In the genomic region with DNA sequence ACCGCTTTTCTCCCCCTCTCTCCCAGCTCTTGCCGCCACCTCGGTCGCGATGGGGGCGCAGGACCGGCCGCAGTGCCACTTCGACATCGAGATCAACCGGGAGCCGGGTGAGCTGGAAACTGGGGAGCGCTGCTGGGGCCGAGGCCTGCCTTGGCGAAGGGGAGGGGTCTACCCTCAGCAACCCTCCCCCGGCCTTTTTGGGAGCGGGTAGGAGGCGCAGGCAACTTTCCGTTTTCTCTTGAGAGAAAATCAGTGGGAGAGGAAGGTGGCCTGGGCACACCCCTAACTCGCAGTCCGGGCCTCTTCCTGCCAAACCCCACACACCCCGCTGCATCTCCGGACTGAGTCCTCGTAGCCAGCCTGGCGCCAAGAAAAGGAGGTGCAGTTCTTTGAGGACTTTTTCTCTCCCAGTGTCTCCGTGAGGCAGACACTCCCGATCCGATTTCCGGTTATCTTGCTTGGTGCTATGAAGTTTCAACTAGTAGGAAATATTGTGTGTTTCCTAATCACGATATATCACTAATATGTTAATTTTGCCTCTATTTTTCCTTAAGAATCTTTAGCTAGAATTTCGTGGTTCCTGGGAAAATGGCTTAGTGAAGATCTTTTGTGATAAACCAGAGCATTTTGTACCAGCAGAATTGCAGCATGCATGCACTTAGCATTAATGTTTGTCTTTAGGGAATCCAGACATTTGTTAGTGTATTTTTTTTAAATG, we compare ENCODE assay signal across 8 cellular contexts. TPM values are rescaled to one million over a fixed set of nuclear protein-coding genes. Genes with fewer than 3 reads are reported as not detected.
DNase-seq lines count a peak whose midpoint lies in the region; ATAC-seq, FAIRE-seq and TF ChIP-seq lines count a peak whose summit lies in the region.

No MANE protein-coding gene starts in this region.

- no peak for FAIRE-seq in kidney (lab: Jason Lieb, UNC)

- peak overlapping the region; percentile 74 to 93 for H3K4me3 ChIP-seq in kidney (ENCODE audit: low read length in 2 of 2)

- H3K9me3 ChIP-seq in ES-I3 (ENCODE audit: control insufficient read depth, insufficient read depth, low read length), result no peaks in the 10 kb centered on the region
- no peaks in the 10 kb centered on the region for H3K9me3 ChIP-seq in kidney (ENCODE audit: control insufficient read depth in 1 of 2, low read length in 2 of 2)

- DNase-seq in HT-29 (ENCODE audit: low spot score), result peak; percentile 61
- DNase-seq in SW480 (ENCODE audit: low spot score), result peak; percentile 76
- DNase-seq in caudate nucleus (lab: John Stamatoyannopoulos, UW), result peak in 40 of 61 donors; percentile 35 to 79 (median 56)
- DNase-seq in kidney, result peak; percentile 91
- peak; percentile 18 to 36 for DNase-seq in stimulated activated CD4-positive, alpha-beta T cell treated with anti-CD3 and anti-CD28 coated beads, Interleukin-15, amount 100 ng/mL, for 1 hour (ENCODE audit: low read depth in 1 of 2, low spot score in 1 of 2)
- DNase-seq in SK-N-DZ (ENCODE audit: low spot score), result no peak

- TF ChIP-seq CTCF in kidney (IDR thresholded peaks at IDR 0.05; ENCODE audit: borderline replicate concordance, extremely low read depth, insufficient read depth), result no peak

- ATAC-seq in GM21360 (IDR thresholded peaks at IDR 0.05; ENCODE audit: unreplicated experiment), result peak; percentile 16

- intact Hi-C loops in kidney (cut with DNase I), result no loop called here

- H3K36me3 ChIP-seq in ES-I3 (ENCODE audit: insufficient read depth, low read length), result no peaks in the 10 kb centered on the region
- H3K36me3 ChIP-seq in kidney (ENCODE audit: control insufficient read depth in 1 of 2, insufficient read depth in 2 of 2, low read length in 2 of 2), result no peaks in the 10 kb centered on the region

- H3K9ac ChIP-seq in ES-I3 (ENCODE audit: low read depth, low read length), result peak overlapping the region; percentile 71
- peak overlapping the region; percentile 89 to 96 for H3K9ac ChIP-seq in kidney (ENCODE audit: low read length in 2 of 2)

- peaks cover 6% of the 10 kb centered on the region; the same call in 1 of the 2 replicates for H3K4me1 ChIP-seq in ES-I3 (ENCODE audit: insufficient read depth, low read length)
- peaks cover 6 to 11% of the 10 kb centered on the region in 2 donors for H3K4me1 ChIP-seq in kidney (ENCODE audit: control insufficient read depth in 1 of 2, insufficient read depth in 1 of 2, low read depth in 1 of 2, low read length in 2 of 2)

- peak overlapping the region; percentile 94 for H3K27ac ChIP-seq in caudate nucleus (ENCODE audit: low read depth, low read length)
- peak overlapping the region; percentile 84 to 89 for H3K27ac ChIP-seq in kidney (ENCODE audit: low read depth in 2 of 2, low read length in 2 of 2)

RNA-seq across cellular contexts. Expression of gene NKTR, which starts 0.6 kb away (rescaled TPM):
- total RNA-seq in HT-29 (2014; rRNA removed; shearing (Covaris generic)), result 20.0 and 21.8 TPM in 2 replicates
- 81.1 TPM for total RNA-seq in kidney
- 9.2 TPM for polyA plus RNA-seq in kidney (ENCODE audit: insufficient read depth, low read depth, low replicate concordance)
- 18.0 and 31.5 TPM in 2 replicates for polyA plus RNA-seq in SK-N-DZ (2014; cell fraction: cytosol; rRNA removed)
- polyA plus RNA-seq in SK-N-DZ (2014; cell fraction: nucleus; rRNA removed), result 131 and 159 TPM in 2 replicates

RNA-seq across cellular contexts. Expression of gene SS18L2, which starts 10.5 kb away (rescaled TPM):
- total RNA-seq in HT-29 (2014; rRNA removed; shearing (Covaris generic)), result 17.7 and 18.4 TPM in 2 replicates
- total RNA-seq in kidney, result 18.8 TPM
- polyA plus RNA-seq in kidney (ENCODE audit: insufficient read depth, low read depth, low replicate concordance), result 42.4 TPM
- 38.6 and 38.8 TPM in 2 replicates for polyA plus RNA-seq in SK-N-DZ (2014; cell fraction: cytosol; rRNA removed)
- polyA plus RNA-seq in SK-N-DZ (2014; cell fraction: nucleus; rRNA removed), result 25.7 and 37.1 TPM in 2 replicates

RNA-seq across cellular contexts. Expression of gene SEC22C, which starts 19.4 kb away (rescaled TPM):
- 12.3 and 12.6 TPM in 2 replicates for total RNA-seq in HT-29 (2014; rRNA removed; shearing (Covaris generic))
- total RNA-seq in kidney, result 43.6 TPM
- polyA plus RNA-seq in kidney (ENCODE audit: insufficient read depth, low read depth, low replicate concordance), result 32.8 TPM
- 41.0 and 48.4 TPM in 2 replicates for polyA plus RNA-seq in SK-N-DZ (2014; cell fraction: cytosol; rRNA removed)
- polyA plus RNA-seq in SK-N-DZ (2014; cell fraction: nucleus; rRNA removed), result 26.8 and 32.7 TPM in 2 replicates

RNA-seq across cellular contexts. Expression of gene ZBTB47, which starts 52.4 kb away (rescaled TPM):
- total RNA-seq in HT-29 (2014; rRNA removed; shearing (Covaris generic)), result 1.1 TPM in 2 replicates
- 26.6 TPM for total RNA-seq in kidney
- 7.8 TPM for polyA plus RNA-seq in kidney (ENCODE audit: insufficient read depth, low read depth, low replicate concordance)
- polyA plus RNA-seq in SK-N-DZ (2014; cell fraction: cytosol; rRNA removed), result 3.1 and 4.7 TPM in 2 replicates
- 5.1 and 5.3 TPM in 2 replicates for polyA plus RNA-seq in SK-N-DZ (2014; cell fraction: nucleus; rRNA removed)
